33 cellular contexts compared by ENCODE assay signal in the genomic region with DNA sequence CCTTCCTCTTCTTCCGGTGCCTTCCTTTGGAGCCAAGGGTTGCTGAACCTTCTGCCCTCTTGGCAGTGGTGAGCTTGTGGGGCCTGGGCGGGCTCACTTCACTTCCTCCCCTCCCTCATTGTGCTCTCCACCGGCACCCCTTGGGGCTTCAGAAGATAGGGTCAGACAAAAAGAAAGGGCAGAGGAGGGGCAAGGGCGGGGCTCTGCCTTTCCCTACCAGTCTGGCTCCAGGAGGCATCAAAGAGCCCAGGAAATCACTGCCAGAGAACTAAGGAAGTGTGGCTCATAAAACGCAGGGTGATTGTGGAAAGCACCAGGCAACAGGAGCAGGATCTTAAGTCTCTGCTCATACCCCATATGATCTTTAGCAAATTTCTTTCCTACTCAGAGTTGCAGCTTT. TPM values are rescaled to one million over a fixed set of nuclear protein-coding genes. Genes with fewer than 3 reads are reported as not detected.
DNase-seq lines count a peak whose midpoint lies in the region; ATAC-seq and TF ChIP-seq lines count a peak whose summit lies in the region.
"Had no signal": no experiment of that assay in that cellular context is flagged by ENCODE, and none has a peak within 500 bp of the region (broad histone marks: within the 10 kb centered on the region; RNA-seq: fewer than 3 reads in every experiment).

No MANE protein-coding gene starts in this region.

- H3K9ac ChIP-seq in BLaER1 = no peak overlapping the region
- H3K9ac ChIP-seq in endodermal cell (ENCODE audit: extremely low read depth, low read length, poor library complexity, severe bottlenecking) = no peak overlapping the region

- peaks cover 6% of the 10 kb centered on the region for H3K4me1 Mint-ChIP-seq in endodermal cell
- no peaks in the 10 kb centered on the region for H3K4me1 Mint-ChIP-seq in activated naive CD4-positive, alpha-beta T cell treated with anti-CD3 and anti-CD28 coated beads, Interleukin-2, amount 10 ng/mL, durations not matched to agents 7 days and 5 days
- H3K4me1 Mint-ChIP-seq: activated CD4-positive, alpha-beta T cell treated with anti-CD3 and anti-CD28 coated beads, Interleukin-2, amount 10 ng/mL, durations not matched to agents 7 days and 5 days had no signal

- no peak for TF ChIP-seq CTCF in endodermal cell (conservative IDR thresholded peaks at IDR 0.05)

- no peak overlapping the region for H3K27ac Mint-ChIP-seq in endodermal cell
- H3K27ac Mint-ChIP-seq in activated naive CD4-positive, alpha-beta T cell treated with anti-CD3 and anti-CD28 coated beads, Interleukin-2, amount 10 ng/mL, durations not matched to agents 7 days and 5 days = no peak overlapping the region
- H3K27ac Mint-ChIP-seq: activated CD4-positive, alpha-beta T cell treated with anti-CD3 and anti-CD28 coated beads, Interleukin-2, amount 10 ng/mL, durations not matched to agents 7 days and 5 days; activated naive CD8-positive, alpha-beta T cell treated with anti-CD3 and anti-CD28 coated beads, Interleukin-2, amount 10 ng/mL, durations not matched to agents 7 days and 5 days had no signal

- H3K9me3 ChIP-seq in BLaER1 (no peaks in the 10 kb centered on the region), endodermal cell (ENCODE audit: control insufficient read depth, low read length) (no peaks in the 10 kb centered on the region)
- H3K9me3 ChIP-seq: esophagus muscularis mucosa, heart left ventricle, neutrophil, right lobe of liver, SJCRH30, spleen, thyroid gland, vagina had no signal

- H3K27ac ChIP-seq in BLaER1 (no peak overlapping the region), endodermal cell (ENCODE audit: low read depth, low read length) (no peak overlapping the region)
- H3K27ac ChIP-seq: esophagus muscularis mucosa, heart left ventricle, neutrophil, SJCRH30, spleen, thyroid gland, vagina had no signal

- ATAC-seq in HG02885 (IDR thresholded peaks at IDR 0.05; ENCODE audit: poor library complexity, unreplicated experiment) = no peak
- no peak for ATAC-seq in left lobe of liver
- ATAC-seq: heart left ventricle, left cardiac atrium, right lobe of liver had no signal

- peaks cover 8% of the 10 kb centered on the region for H3K4me1 ChIP-seq in BLaER1
- no peaks in the 10 kb centered on the region for H3K4me1 ChIP-seq in endodermal cell (ENCODE audit: control insufficient read depth, insufficient read depth, low read length)
- H3K4me1 ChIP-seq: esophagus muscularis mucosa, heart left ventricle, SJCRH30, spleen, thyroid gland, vagina had no signal

- 45 to 52% methylated on average over 3 to 5 of the region's 5 CpGs for WGBS in endodermal cell (ENCODE audit: insufficient coverage in 1 of 2, insufficient read length in 1 of 2), 2 experiments

- DNase-seq in NCI-H69 (lab: John Stamatoyannopoulos, UW) (peak; percentile 80), endodermal cell (peak; percentile 70), left kidney (ENCODE audit: low read depth, low spot score) (peak; percentile 18), left lobe of liver (ENCODE audit: low spot score) (no peak)
- no peak for DNase-seq in activated naive CD4-positive, alpha-beta T cell treated with anti-CD3 and anti-CD28 coated beads, Interleukin-2, amount 10 ng/mL, durations not matched to agents 7 days and 5 days
- no peak for DNase-seq in stimulated activated CD4-positive, alpha-beta T cell treated with anti-CD3 and anti-CD28 coated beads, Interleukin-4, amount 100 ng/mL, for 1 hour
- DNase-seq: activated CD4-positive, alpha-beta T cell treated with anti-CD3 and anti-CD28 coated beads, Interleukin-2, amount 10 ng/mL, durations not matched to agents 7 days and 5 days; activated effector memory CD4-positive, alpha-beta T cell treated with Interleukin-2 at 50 U/mL for 16 hours; activated naive CD8-positive, alpha-beta T cell treated with anti-CD3 and anti-CD28 coated beads, Interleukin-2, amount 10 ng/mL, durations not matched to agents 7 days and 5 days; Calu3; caudate nucleus; DMS79 treated with DMSO at 0.1 percent for 48 hours; foreskin fibroblast; heart left ventricle; Kasumi-1; left cardiac atrium; mesenchymal stem cell; NCI-H1417 treated with DMSO at 0.1 percent for 48 hours; NCI-H226; NCI-H748 treated with DMSO at 0.1 percent for 48 hours; right lobe of liver; SJCRH30; spleen; T1000; thyroid gland had no signal

- no peaks in the 10 kb centered on the region for H3K36me3 Mint-ChIP-seq in endodermal cell (ENCODE audit: low read depth)
- H3K36me3 Mint-ChIP-seq in activated naive CD4-positive, alpha-beta T cell treated with anti-CD3 and anti-CD28 coated beads, Interleukin-2, amount 10 ng/mL, durations not matched to agents 7 days and 5 days = no peaks in the 10 kb centered on the region
- H3K36me3 Mint-ChIP-seq: activated naive CD8-positive, alpha-beta T cell treated with anti-CD3 and anti-CD28 coated beads, Interleukin-2, amount 10 ng/mL, durations not matched to agents 7 days and 5 days had no signal

- peaks cover 1% of the 10 kb centered on the region for H3K27me3 Mint-ChIP-seq in endodermal cell (ENCODE audit: insufficient read depth)
- peaks cover 9% of the 10 kb centered on the region for H3K27me3 Mint-ChIP-seq in activated naive CD4-positive, alpha-beta T cell treated with anti-CD3 and anti-CD28 coated beads, Interleukin-2, amount 10 ng/mL, durations not matched to agents 7 days and 5 days
- H3K27me3 Mint-ChIP-seq: activated CD4-positive, alpha-beta T cell treated with anti-CD3 and anti-CD28 coated beads, Interleukin-2, amount 10 ng/mL, durations not matched to agents 7 days and 5 days had no signal

- H3K36me3 ChIP-seq in BLaER1 = no peaks in the 10 kb centered on the region
- no peaks in the 10 kb centered on the region for H3K36me3 ChIP-seq in endodermal cell (ENCODE audit: control insufficient read depth, insufficient read depth, low read length)
- H3K36me3 ChIP-seq: esophagus muscularis mucosa, heart left ventricle, neutrophil, SJCRH30, spleen, thyroid gland, vagina had no signal

- no peak overlapping the region for H3K4me3 Mint-ChIP-seq in endodermal cell
- H3K4me3 Mint-ChIP-seq in activated naive CD4-positive, alpha-beta T cell treated with anti-CD3 and anti-CD28 coated beads, Interleukin-2, amount 10 ng/mL, durations not matched to agents 7 days and 5 days = no peak overlapping the region
- H3K4me3 Mint-ChIP-seq: activated CD4-positive, alpha-beta T cell treated with anti-CD3 and anti-CD28 coated beads, Interleukin-2, amount 10 ng/mL, durations not matched to agents 7 days and 5 days; activated naive CD8-positive, alpha-beta T cell treated with anti-CD3 and anti-CD28 coated beads, Interleukin-2, amount 10 ng/mL, durations not matched to agents 7 days and 5 days had no signal

- H3K4me2 ChIP-seq in BLaER1 = peak overlapping the region; percentile 9; the same call in 1 of the 2 replicates

- no peaks in the 10 kb centered on the region for H3K9me3 Mint-ChIP-seq in endodermal cell
- H3K9me3 Mint-ChIP-seq in activated naive CD4-positive, alpha-beta T cell treated with anti-CD3 and anti-CD28 coated beads, Interleukin-2, amount 10 ng/mL, durations not matched to agents 7 days and 5 days = no peaks in the 10 kb centered on the region
- H3K9me3 Mint-ChIP-seq: activated CD4-positive, alpha-beta T cell treated with anti-CD3 and anti-CD28 coated beads, Interleukin-2, amount 10 ng/mL, durations not matched to agents 7 days and 5 days; activated naive CD8-positive, alpha-beta T cell treated with anti-CD3 and anti-CD28 coated beads, Interleukin-2, amount 10 ng/mL, durations not matched to agents 7 days and 5 days had no signal

- CTCF ChIA-PET in activated naive CD4-positive, alpha-beta T cell treated with anti-CD3 and anti-CD28 coated beads, Interleukin-2, amount 10 ng/mL, durations not matched to agents 7 days and 5 days (lab: Charles Lee) = no interaction called here

- H4K20me1 ChIP-seq in BLaER1 = no peaks in the 10 kb centered on the region

- no peak overlapping the region for H3K4me3 ChIP-seq in BLaER1
- no peak overlapping the region for H3K4me3 ChIP-seq in endodermal cell (ENCODE audit: low read length)
- H3K4me3 ChIP-seq: esophagus muscularis mucosa, heart left ventricle, right lobe of liver, SJCRH30, spleen, thyroid gland, vagina had no signal

- H3K27me3 ChIP-seq in BLaER1 (no peaks in the 10 kb centered on the region), endodermal cell (ENCODE audit: control insufficient read depth, insufficient read depth, low read length, poor library complexity, severe bottlenecking) (no peaks in the 10 kb centered on the region)
- H3K27me3 ChIP-seq: esophagus muscularis mucosa, heart left ventricle, neutrophil, right lobe of liver, SJCRH30, thyroid gland, vagina had no signal

RNA-seq across cellular contexts. Expression of a gene that starts 34.8 kb away (rescaled TPM):
- total RNA-seq in endodermal cell (under 1 TPM in 1 of 2 donors, not detected in 1; 0.42 TPM), left lobe of liver (51.6 TPM)
- 0.18 TPM for polyA plus RNA-seq in endodermal cell (2013, experiment 1 of 2)
- polyA plus RNA-seq in endodermal cell (2013, experiment 2 of 2) = 0.17 TPM
- total RNA-seq: A172; activated CD4-positive, alpha-beta T cell treated with anti-CD3 and anti-CD28 coated beads, Interleukin-2, amount 10 ng/mL, durations not matched to agents 7 days and 5 days; activated CD8-positive, alpha-beta memory T cell treated with anti-CD3 and anti-CD28 coated beads for 36 hours; activated naive CD8-positive, alpha-beta T cell treated with anti-CD3 and anti-CD28 coated beads, Interleukin-2, amount 10 ng/mL, durations not matched to agents 7 days and 5 days; esophagus muscularis mucosa; H4; heart left ventricle; left cardiac atrium; spleen; thyroid gland; vagina had no signal
- polyA plus RNA-seq: heart left ventricle had no signal

RNA-seq across cellular contexts. Expression of a gene that starts 57.7 kb away (rescaled TPM):
- total RNA-seq in endodermal cell (10 to 100 TPM; 40.1 to 40.8 TPM), left lobe of liver (12.2 TPM)
- polyA plus RNA-seq in endodermal cell (2013, experiment 1 of 2) = 34.5 TPM
- polyA plus RNA-seq in endodermal cell (2013, experiment 2 of 2) = 28.6 TPM

Comparison
In these comparisons a context has a peak if more than half of its experiments do, and no peak if none do; other contexts are left out.
1. DNase-seq: peak in NCI-H69 (single experiment), endodermal cell (single experiment) and left kidney (single experiment); none in activated naive CD4-positive, alpha-beta T cell treated with anti-CD3 and anti-CD28 coated beads, Interleukin-2, amount 10 ng/mL, durations not matched to agents 7 days and 5 days (single experiment), left lobe of liver (single experiment) and stimulated activated CD4-positive, alpha-beta T cell treated with anti-CD3 and anti-CD28 coated beads, Interleukin-4, amount 100 ng/mL, for 1 hour (single experiment).
2. RNA of a gene that starts 34.8 kb away (total RNA-seq): 51.6 TPM in left lobe of liver (single experiment); 0.42 TPM in endodermal cell; every median in the first group is over 10 times any median in the second.